ENCODE assay signal across 34 cellular contexts in genomic region chr17:29833801-29834200, GRCh38.
"Had no signal": no experiment of that assay in that cellular context is flagged by ENCODE, and none has a peak within 500 bp of the region (broad histone marks: within the 10 kb centered on the region; RNA-seq: fewer than 3 reads in every experiment).

No MANE protein-coding gene starts in this region.

- H3K36me3 ChIP-seq: adrenal gland, brain microvascular endothelial cell, breast epithelium had no signal

- H3K9me3 ChIP-seq: adrenal gland, body of pancreas, breast epithelium had no signal

- DNase-seq: activated B cell treated with CpG ODN at 0.5 μM for 24 hours; activated CD4-positive, alpha-beta memory T cell treated with anti-CD3 and anti-CD28 coated beads for 36 hours; activated CD4-positive, alpha-beta T cell treated with anti-CD3 and anti-CD28 coated beads for 4 hours; activated CD4-positive, alpha-beta T cell treated with anti-CD3 and anti-CD28 coated beads, Interleukin-2, amount 10 ng/mL, durations not matched to agents 24 days and 14 days; activated CD4-positive, alpha-beta T cell treated with anti-CD3 and anti-CD28 coated beads, Interleukin-2, amount 50 U/mL, for 1 hour; activated CD4-positive, alpha-beta T cell treated with anti-CD3 and anti-CD28 coated beads, Interleukin-2, amount 50 U/mL, for 4 hours; activated CD4-positive, CD25-positive, alpha-beta regulatory T cell treated with anti-CD3 and anti-CD28 coated beads, Interleukin-2, amount 50 U/mL, for 72 hours; activated CD8-positive, alpha-beta memory T cell treated with anti-CD3 and anti-CD28 coated beads, Interleukin-2, amount 50 U/mL, for 4 hours; activated CD8-positive, alpha-beta T cell treated with anti-CD3 and anti-CD28 coated beads for 36 hours; activated effector memory CD4-positive, alpha-beta T cell treated with anti-CD3 and anti-CD28 coated beads, Interleukin-2, amount 50 U/mL, for 16 hours; activated gamma-delta T cell treated with Interleukin-2 at 50 U/mL for 16 hours; activated naive CD4-positive, alpha-beta T cell; activated naive CD4-positive, alpha-beta T cell treated with anti-CD3 and anti-CD28 coated beads for 36 hours; activated naive CD4-positive, alpha-beta T cell treated with anti-CD3 and anti-CD28 coated beads, Interleukin-2, amount 50 U/mL, for 16 hours; activated naive CD8-positive, alpha-beta T cell treated with anti-CD3 and anti-CD28 coated beads for 36 hours; activated T-cell treated with anti-CD3 and anti-CD28 coated beads for 4 hours; activated T-cell treated with anti-CD3 and anti-CD28 coated beads, Interleukin-2, amount 50 U/mL, for 1 hour; activated T-cell treated with anti-CD3 and anti-CD28 coated beads, Interleukin-2, amount 50 U/mL, for 4 hours; activated T-cell treated with anti-CD3 and anti-CD28 coated beads, Interleukin-2, amount 50 U/mL, for 72 hours; adrenal gland; amniotic stem cell; aorta; body of pancreas; brain microvascular endothelial cell; central memory CD4-positive, alpha-beta T cell; T-cell; T-helper 2 cell; T-helper 9 cell had no signal

- ATAC-seq: activated CD8-positive, alpha-beta T cell treated with anti-CD3 and anti-CD28 coated beads for 36 hours; activated naive CD4-positive, alpha-beta T cell treated with anti-CD3 and anti-CD28 coated beads, Interleukin-2, amount 50 U/mL, for 72 hours; activated T-cell treated with anti-CD3 and anti-CD28 coated beads, Interleukin-2, amount 50 U/mL, for 4 hours; activated T-cell treated with anti-CD3 and anti-CD28 coated beads, Interleukin-2, amount 50 U/mL, for 72 hours; activated T-helper 17 cell treated with anti-CD3 and anti-CD28 coated beads, Interleukin-2, amount 50 U/mL, for 72 hours; body of pancreas; T-cell had no signal

- H3K4me3 ChIP-seq: adrenal gland, body of pancreas, breast epithelium had no signal

- H3K4me1 ChIP-seq: body of pancreas, breast epithelium had no signal

- FAIRE-seq: astrocyte, TTC549 had no signal

- H3K27me3 ChIP-seq: adrenal gland, body of pancreas, brain microvascular endothelial cell, breast epithelium had no signal

- H3K27ac ChIP-seq: adrenal gland, body of pancreas, brain microvascular endothelial cell, breast epithelium, VCaP had no signal
